1 cellular context compared by ENCODE assay signal in genomic region chr16:85269165-85269564, GRCh38.
TF ChIP-seq lines count a peak whose summit lies in the region.

No MANE protein-coding gene starts in this region.

TF ChIP-seq in WTC11, 78 proteins besides CTCF, POLR2A, EP300 and RAD21 (continued from another document):
- TF ChIP-seq USF2 (CRISPR knock-in tag; IDR thresholded peaks at IDR 0.05) = no peak
- TF ChIP-seq ZNF416 (CRISPR knock-in tag; IDR thresholded peaks at IDR 0.05) = no peak
- TF ChIP-seq MXD4 (CRISPR knock-in tag; IDR thresholded peaks at IDR 0.05; ENCODE audit: borderline replicate concordance) = no peak
- no peak for TF ChIP-seq CBFB (CRISPR knock-in tag; IDR thresholded peaks at IDR 0.05; ENCODE audit: low read depth)
- TF ChIP-seq JUN (CRISPR knock-in tag; IDR thresholded peaks at IDR 0.05) = no peak
